Comparison of ENCODE assay signal across 1 cellular context in the genomic region with DNA sequence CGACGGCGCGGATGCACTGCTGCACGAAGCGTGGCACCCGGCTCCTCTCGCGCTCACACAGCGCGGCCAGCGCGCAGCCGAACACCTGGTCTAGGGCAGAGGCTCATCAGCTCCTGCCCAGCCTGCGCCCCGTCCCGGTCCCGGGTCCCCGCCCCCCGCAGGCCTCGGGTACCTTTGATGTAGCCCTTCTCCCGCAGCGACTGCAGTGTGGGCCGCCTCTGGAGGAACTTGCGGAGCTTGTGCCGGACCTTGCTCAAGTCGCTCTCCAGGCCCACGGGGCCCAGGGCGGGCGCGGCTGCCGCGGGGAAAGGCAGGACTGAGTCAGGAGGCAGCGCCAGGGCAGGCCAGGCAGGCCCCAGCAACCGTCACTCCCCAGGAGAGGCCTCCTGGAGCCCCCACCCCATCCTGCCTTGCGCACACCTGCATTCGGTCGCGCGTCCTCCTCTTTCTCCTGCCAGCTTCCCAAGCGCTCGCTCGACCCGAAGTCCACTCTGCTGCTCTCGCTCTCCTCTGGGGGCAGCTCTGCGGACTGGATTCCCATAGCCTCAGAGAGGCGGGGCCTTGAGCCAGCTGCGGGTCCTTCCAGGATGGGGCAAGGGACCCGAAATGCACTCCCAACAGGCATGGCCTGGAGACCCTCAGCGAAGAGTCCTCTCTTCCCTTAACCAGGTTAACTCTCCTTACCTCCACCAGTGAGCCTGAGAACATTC.
TF ChIP-seq lines count a peak whose summit lies in the region.

No MANE protein-coding gene starts in this region.

TF ChIP-seq in K562, 482 proteins besides CTCF, POLR2A, EP300 and RAD21:
- TF ChIP-seq TEAD1 (CRISPR knock-in tag; IDR thresholded peaks at IDR 0.05) (no peak), HNRNPL (IDR thresholded peaks at IDR 0.05; ENCODE audit: low read depth, low read length) (0 out of 2 replicates have a peak, but pooled peaks have one; percentile 25), PCBP1 (IDR thresholded peaks at IDR 0.05; ENCODE audit: low read depth, low read length, poor library complexity, severe bottlenecking) (peak; percentile 37)
